ENCODE assay signal across 1 cellular context in genomic region chr6:41970436-41970846, GRCh38.
TF ChIP-seq lines count a peak whose summit lies in the region.

No MANE protein-coding gene starts in this region.

TF ChIP-seq in WTC11, 78 proteins besides CTCF, POLR2A, EP300 and RAD21 (continued from another document):
- TF ChIP-seq ARID4B (CRISPR knock-in tag; IDR thresholded peaks at IDR 0.05; ENCODE audit: borderline replicate concordance) (no peak), CBFB (CRISPR knock-in tag; IDR thresholded peaks at IDR 0.05; ENCODE audit: low read depth) (no peak), EMX1 (CRISPR knock-in tag; IDR thresholded peaks at IDR 0.05) (no peak), ZBTB21 (CRISPR knock-in tag; IDR thresholded peaks at IDR 0.05; ENCODE audit: borderline replicate concordance) (no peak)
